8 cellular contexts compared by ENCODE assay signal in the genomic region with DNA sequence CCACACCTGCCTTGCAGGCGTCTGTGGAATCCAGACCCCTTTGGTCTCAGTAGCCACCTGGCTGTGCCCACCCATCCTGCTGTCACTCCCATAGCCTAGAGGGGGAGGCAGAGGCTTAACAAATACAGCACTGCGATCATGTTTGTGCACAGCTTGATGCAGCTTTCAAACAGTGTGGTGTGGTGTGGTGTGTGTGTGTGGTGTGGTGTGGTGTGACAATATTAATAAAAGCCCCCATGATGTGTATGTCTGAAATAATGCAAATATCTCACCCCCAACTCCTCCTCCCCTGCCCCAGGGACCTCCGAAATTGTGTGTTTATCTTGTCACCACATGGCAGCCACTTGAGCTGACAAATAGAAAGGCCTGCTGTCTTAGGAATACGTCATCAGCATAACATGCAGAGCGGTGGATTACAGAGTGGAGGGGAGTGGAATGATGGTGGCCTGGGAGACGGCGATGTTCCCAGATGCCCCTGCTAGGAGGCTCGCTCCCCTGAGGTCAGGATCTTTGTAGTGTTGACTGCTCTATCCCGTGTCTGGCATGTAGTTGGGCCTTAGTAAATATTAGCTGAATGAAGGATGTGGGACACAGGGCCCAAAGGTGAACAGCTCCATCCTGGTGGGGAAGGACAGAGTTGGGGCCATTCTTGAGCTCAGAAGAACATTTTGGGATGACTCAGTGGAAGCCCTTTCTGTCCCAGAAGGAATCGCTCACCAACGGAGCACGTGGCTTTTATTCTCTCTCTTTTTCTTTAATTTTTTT. TPM values are rescaled to one million over a fixed set of nuclear protein-coding genes. Genes with fewer than 3 reads are reported as not detected.
A peak's percentile ranks its signal among the peaks of the same experiment; 100 is the strongest.
DNase-seq lines count a peak whose midpoint lies in the region; ATAC-seq and TF ChIP-seq lines count a peak whose summit lies in the region.

No MANE protein-coding gene starts in this region.

- H3K4me1 ChIP-seq in A673 (ENCODE audit: insufficient read depth, low read length, poor library complexity, severe bottlenecking) (peaks cover 21% of the 10 kb centered on the region), OCI-LY1 (ENCODE audit: insufficient read depth, low read length, severe bottlenecking) (peaks cover 46% of the 10 kb centered on the region), urinary bladder (ENCODE audit: insufficient read depth) (no peaks in the 10 kb centered on the region)

- CTCF ChIA-PET in A673 (lab: Charles Lee), result interaction anchor here (0.9 to 1.3 kb wide), 6 partner anchors 14 to 120 kb away, joined by 3 to 6 read pairs (median 4); partner anchors contain the start of gene LGALS1

- H3F3A ChIP-seq in OCI-LY1 (ENCODE audit: insufficient read depth, low read length), result no peaks in the 10 kb centered on the region

- 27% methylated on average over 12 of the region's 12 CpGs for WGBS in urinary bladder

- ATAC-seq in HG02610 (IDR thresholded peaks at IDR 0.05; ENCODE audit: unreplicated experiment), result no peak

- no TSS peak for BruUV-seq in A673 (replicated peaks; lab: Mats Ljungman, UMichigan)

- no peaks in the 10 kb centered on the region for H3K27me3 ChIP-seq in A673 (replicated peaks; ENCODE audit: insufficient read depth, low read depth, low read length, poor library complexity)
- no peaks in the 10 kb centered on the region for H3K27me3 ChIP-seq in OCI-LY1 (ENCODE audit: insufficient read depth, low read length)

- H3K9ac ChIP-seq in OCI-LY1 (ENCODE audit: low read length), result peak overlapping the region; percentile 87; the same call in 1 of the 2 replicates

- no peak overlapping the region for H3K27ac ChIP-seq in A673 (ENCODE audit: low read depth, low read length, poor library complexity, severe bottlenecking)
- H3K27ac ChIP-seq in OCI-LY1 (ENCODE audit: low read depth, low read length, poor library complexity, severe bottlenecking), result peak overlapping the region; percentile 84
- peak overlapping the region; percentile 55 for H3K27ac ChIP-seq in urinary bladder (ENCODE audit: low read depth)

- H3K9me2 ChIP-seq in OCI-LY1 (ENCODE audit: low read depth, low read length), result no peaks in the 10 kb centered on the region

- POLR2A ChIA-PET in A673 (lab: Charles Lee; ENCODE audit: low non-redundant PET), result interaction anchor here (0.6 kb wide), 1 partner anchor 15 kb away, joined by 4 read pairs; no protein-coding TSS in a partner anchor

- peak; percentile 79 for DNase-seq in A673 (ENCODE audit: low spot score)
- peak; percentile 65 for DNase-seq in cerebellum (ENCODE audit: low spot score)
- DNase-seq in lung microvascular endothelial cell (ENCODE audit: low read depth in 2 of 2), result peak; percentile 58 to 69
- no peak for DNase-seq in SIG-M5 treated with dmso at 0.1 percent for 504 hours (lab: John Stamatoyannopoulos, UW; ENCODE audit: unreplicated experiment)

- TF ChIP-seq CTCF in A673 (conservative IDR thresholded peaks at IDR 0.05; ENCODE audit: low read depth, low read length), result peak; percentile 63
- TF ChIP-seq CTCF in GM12872 (IDR thresholded peaks at IDR 0.05; ENCODE audit: insufficient read depth, low read depth, low read length), result peak; percentile 62
- TF ChIP-seq CTCF in OCI-LY1 (IDR thresholded peaks at IDR 0.05; ENCODE audit: low read length), result peak; percentile 67

- no peak overlapping the region for H2AFZ ChIP-seq in OCI-LY1 (ENCODE audit: low read length)

- no peaks in the 10 kb centered on the region for H4K20me1 ChIP-seq in OCI-LY1 (ENCODE audit: insufficient read depth, low read length)

- peaks cover 12% of the 10 kb centered on the region for H3K36me3 ChIP-seq in A673 (ENCODE audit: insufficient read depth, low read length, poor library complexity, severe bottlenecking)
- peaks cover 54% of the 10 kb centered on the region for H3K36me3 ChIP-seq in OCI-LY1 (ENCODE audit: insufficient read depth, low read length)
- no peaks in the 10 kb centered on the region for H3K36me3 ChIP-seq in urinary bladder (ENCODE audit: insufficient read depth)

- peaks cover 53% of the 10 kb centered on the region for H3K79me2 ChIP-seq in OCI-LY1 (ENCODE audit: insufficient read depth, low read length)

- H3K4me3 ChIP-seq in A673 (ENCODE audit: low read depth, low read length, poor library complexity, severe bottlenecking) (no peak overlapping the region), OCI-LY1 (ENCODE audit: low read depth, low read length, poor library complexity, severe bottlenecking) (peak overlapping the region; percentile 82), urinary bladder (ENCODE audit: low read depth, low read length) (no peak overlapping the region)

- peak overlapping the region; percentile 89 for H3K4me2 ChIP-seq in OCI-LY1 (ENCODE audit: low read length)

- intact Hi-C loops in A673 (cut with micrococcal nuclease; ENCODE audit: unreplicated experiment), result no loop called here

- H3K9me3 ChIP-seq in A673 (ENCODE audit: low read depth, low read length, poor library complexity, severe bottlenecking) (no peaks in the 10 kb centered on the region), OCI-LY1 (ENCODE audit: low read length) (no peaks in the 10 kb centered on the region)

RNA-seq across cellular contexts. Expression of gene PDXP, which starts 2.8 kb away (rescaled TPM):
- total RNA-seq in A673 (2021) (57.3 and 63.5 TPM in 2 replicates), cerebellum (34.0 TPM), lung microvascular endothelial cell (5.0 and 6.7 TPM in 2 replicates), urinary bladder (3.2 TPM)
- polyA plus RNA-seq in urinary bladder, result 15.1 TPM

RNA-seq across cellular contexts. Expression of gene LGALS1, which starts 14.1 kb away (rescaled TPM):
- total RNA-seq in A673 (2021) (269 and 322 TPM in 2 replicates), cerebellum (152 TPM), lung microvascular endothelial cell (2,589 and 6,877 TPM in 2 replicates), urinary bladder (1,499 TPM)
- polyA plus RNA-seq in urinary bladder, result 1,781 TPM

RNA-seq across cellular contexts. Expression of gene SH3BP1, which starts 21.9 kb away (rescaled TPM):
- total RNA-seq in A673 (2021) (12.9 and 22.7 TPM in 2 replicates), cerebellum (1.4 TPM), lung microvascular endothelial cell (0.40 and 0.87 TPM in 2 replicates), urinary bladder (10.9 TPM)
- 11.3 TPM for polyA plus RNA-seq in urinary bladder

RNA-seq across cellular contexts. Expression of gene NOL12, which starts 24.8 kb away (rescaled TPM):
- total RNA-seq in A673 (2021) (51.9 and 52.9 TPM in 2 replicates), cerebellum (11.3 TPM), lung microvascular endothelial cell (13.5 and 18.1 TPM in 2 replicates), urinary bladder (8.7 TPM)
- 17.9 TPM for polyA plus RNA-seq in urinary bladder

RNA-seq across cellular contexts. Expression of gene TRIOBP, which starts 35.5 kb away (rescaled TPM):
- total RNA-seq in A673 (2021), result 28.7 and 35.1 TPM in 2 replicates
- total RNA-seq in cerebellum, result 28.5 TPM
- 79.8 and 156 TPM in 2 replicates for total RNA-seq in lung microvascular endothelial cell
- total RNA-seq in urinary bladder, result 64.2 TPM
- polyA plus RNA-seq in urinary bladder, result 140 TPM
